In genomic region chr1:86666368-86666767, GRCh38 we compare ENCODE assay signal across 25 cellular contexts.
"Had no signal": no experiment of that assay in that cellular context is flagged by ENCODE, and none has a peak within 500 bp of the region (broad histone marks: within the 10 kb centered on the region; RNA-seq: fewer than 3 reads in every experiment).

No MANE protein-coding gene starts in this region.

- H3K4me1 ChIP-seq: esophagus squamous epithelium, gastroesophageal sphincter had no signal

- H3K27me3 Mint-ChIP-seq: activated CD4-positive, alpha-beta memory T cell treated with anti-CD3 and anti-CD28 coated beads for 36 hours; activated CD4-positive, alpha-beta T cell treated with anti-CD3 and anti-CD28 coated beads for 36 hours; activated CD4-positive, alpha-beta T cell treated with anti-CD3 and anti-CD28 coated beads, Interleukin-2, amount 10 ng/mL, durations not matched to agents 24 days and 14 days; activated naive CD8-positive, alpha-beta T cell; activated T-helper 17 cell treated with anti-CD3 and anti-CD28 coated beads, Interleukin-2, amount 50 U/mL, for 72 hours had no signal

- H3K4me1 Mint-ChIP-seq: activated CD4-positive, alpha-beta T cell treated with anti-CD3 and anti-CD28 coated beads for 36 hours; activated CD4-positive, alpha-beta T cell treated with anti-CD3 and anti-CD28 coated beads, Interleukin-2, amount 10 ng/mL, durations not matched to agents 24 days and 14 days; activated T-helper 17 cell treated with anti-CD3 and anti-CD28 coated beads, Interleukin-2, amount 50 U/mL, for 72 hours had no signal

- H3K27me3 ChIP-seq: brain microvascular endothelial cell, esophagus squamous epithelium, gastroesophageal sphincter had no signal

- DNase-seq: activated CD4-positive, alpha-beta memory T cell treated with anti-CD3 and anti-CD28 coated beads for 36 hours; activated CD4-positive, alpha-beta T cell treated with anti-CD3 and anti-CD28 coated beads for 36 hours; activated CD4-positive, alpha-beta T cell treated with anti-CD3 and anti-CD28 coated beads, Interleukin-2, amount 10 ng/mL, durations not matched to agents 24 days and 14 days; activated CD4-positive, CD25-positive, alpha-beta regulatory T cell; activated CD4-positive, CD25-positive, alpha-beta regulatory T cell treated with anti-CD3 and anti-CD28 coated beads, Interleukin-2, amount 50 U/mL, for 72 hours; activated CD8-positive, alpha-beta memory T cell treated with anti-CD3 and anti-CD28 coated beads for 24 hours; activated effector memory CD4-positive, alpha-beta T cell treated with Interleukin-2 at 50 U/mL for 16 hours; activated gamma-delta T cell treated with Interleukin-2 at 50 U/mL for 16 hours; activated naive CD4-positive, alpha-beta T cell treated with anti-CD3 and anti-CD28 coated beads, Interleukin-2, amount 50 U/mL, for 16 hours; activated naive CD4-positive, alpha-beta T cell treated with Interleukin-2 at 50 U/mL for 16 hours; activated T-cell treated with anti-CD3 and anti-CD28 coated beads, Interleukin-2, amount 50 U/mL, for 4 hours; amniotic stem cell; anterior cingulate cortex; brain microvascular endothelial cell; caudate nucleus; cortex of kidney; dermis blood vessel endothelial cell; effector CD4-positive, alpha-beta T cell; esophagus squamous epithelium; foreskin melanocyte; T-helper 2 cell had no signal

- H3K4me3 Mint-ChIP-seq: activated CD4-positive, alpha-beta memory T cell treated with anti-CD3 and anti-CD28 coated beads for 36 hours; activated CD4-positive, alpha-beta T cell treated with anti-CD3 and anti-CD28 coated beads for 36 hours; activated CD4-positive, alpha-beta T cell treated with anti-CD3 and anti-CD28 coated beads, Interleukin-2, amount 10 ng/mL, durations not matched to agents 24 days and 14 days; activated naive CD8-positive, alpha-beta T cell; activated T-cell treated with anti-CD3 and anti-CD28 coated beads, Interleukin-2, amount 50 U/mL, for 4 hours; activated T-helper 17 cell treated with anti-CD3 and anti-CD28 coated beads, Interleukin-2, amount 50 U/mL, for 72 hours had no signal

- H3K4me3 ChIP-seq: esophagus squamous epithelium, gastroesophageal sphincter had no signal

- H3K9me3 ChIP-seq: esophagus squamous epithelium had no signal

- ATAC-seq: activated CD4-positive, alpha-beta T cell treated with anti-CD3 and anti-CD28 coated beads for 36 hours; activated T-cell treated with anti-CD3 and anti-CD28 coated beads, Interleukin-2, amount 50 U/mL, for 4 hours; activated T-helper 17 cell treated with anti-CD3 and anti-CD28 coated beads, Interleukin-2, amount 50 U/mL, for 72 hours; gastroesophageal sphincter had no signal

- H3K36me3 ChIP-seq: brain microvascular endothelial cell, esophagus squamous epithelium, gastroesophageal sphincter had no signal

- H3K27ac Mint-ChIP-seq: activated CD4-positive, alpha-beta memory T cell treated with anti-CD3 and anti-CD28 coated beads for 36 hours; activated CD4-positive, alpha-beta T cell treated with anti-CD3 and anti-CD28 coated beads for 36 hours; activated CD4-positive, alpha-beta T cell treated with anti-CD3 and anti-CD28 coated beads, Interleukin-2, amount 10 ng/mL, durations not matched to agents 24 days and 14 days; activated naive CD8-positive, alpha-beta T cell; activated T-helper 17 cell treated with anti-CD3 and anti-CD28 coated beads, Interleukin-2, amount 50 U/mL, for 72 hours had no signal

- H3K27ac ChIP-seq: brain microvascular endothelial cell, epithelial cell of prostate, esophagus squamous epithelium, gastroesophageal sphincter had no signal
